23 cellular contexts compared by ENCODE assay signal in genomic region chr2:237735762-237736161, GRCh38.
DNase-seq lines count a peak whose midpoint lies in the region; ATAC-seq and TF ChIP-seq lines count a peak whose summit lies in the region.
"Had no signal": no experiment of that assay in that cellular context is flagged by ENCODE, and none has a peak within 500 bp of the region (broad histone marks: within the 10 kb centered on the region; RNA-seq: fewer than 3 reads in every experiment).

No MANE protein-coding gene starts in this region.

- H3K9ac ChIP-seq in H9 (ENCODE audit: extremely low read depth, insufficient read length, low read length): no peak overlapping the region

- H3K23ac ChIP-seq in H9 (ENCODE audit: insufficient read length, low read depth, low read length): no peak overlapping the region

- H3K18ac ChIP-seq in H9 (ENCODE audit: insufficient read length, low read depth, low read length): no peak overlapping the region

- no peak overlapping the region for H4K8ac ChIP-seq in H9 (replicated peaks; ENCODE audit: insufficient read length, low read depth, low read length)

- no peaks in the 10 kb centered on the region for H4K20me1 ChIP-seq in H9 (ENCODE audit: control insufficient read depth, insufficient read depth, insufficient read length)

- TF ChIP-seq CTCF in A673 (conservative IDR thresholded peaks at IDR 0.05; ENCODE audit: low read depth, low read length) (0 out of 2 replicates have a peak, but pooled peaks have one; percentile 31), H9 (conservative IDR thresholded peaks at IDR 0.05) (peak; percentile 29; the same call in 2 of the 3 replicates), fibroblast of villous mesenchyme (IDR thresholded peaks at IDR 0.05; ENCODE audit: insufficient read depth, low read depth, low read length) (peak; percentile 24), prostate gland (IDR thresholded peaks at IDR 0.05) (peak in 3 of 4 experiments; percentile 32 to 57 (median 49)), natural killer cell (IDR thresholded peaks at IDR 0.05) (no peak), tibial nerve (IDR thresholded peaks at IDR 0.05) (no peak)

- H3K14ac ChIP-seq in H9 (ENCODE audit: insufficient read depth, low read length): no peak overlapping the region

- no peaks in the 10 kb centered on the region for H3K27me3 ChIP-seq in A673 (replicated peaks; ENCODE audit: insufficient read depth, low read depth, low read length, poor library complexity)
- H3K27me3 ChIP-seq in H9 (ENCODE audit: insufficient read depth, low read length): no peaks in the 10 kb centered on the region
- H3K27me3 ChIP-seq in prostate gland (replicated peaks; ENCODE audit: insufficient read depth): no peaks in the 10 kb centered on the region
- H3K27me3 ChIP-seq in tibial nerve: no peaks in the 10 kb centered on the region
- H3K27me3 ChIP-seq: testis had no signal

- no peaks in the 10 kb centered on the region for H3K23me2 ChIP-seq in H9 (ENCODE audit: insufficient read length, low read depth, low read length, poor library complexity, severe bottlenecking)

- H3K36me3 Mint-ChIP-seq in H9 (ENCODE audit: insufficient read depth in 1 of 3, low read depth in 3 of 3): peaks cover 0 to 6% (median 3%) of the 10 kb centered on the region in 3 experiments; a peak in 2 of 7 replicates
- no peaks in the 10 kb centered on the region for H3K36me3 Mint-ChIP-seq in natural killer cell
- H3K36me3 Mint-ChIP-seq: IgD-negative memory B cell had no signal

- BruUV-seq in A673 (replicated peaks; lab: Mats Ljungman, UMichigan): no TSS peak

- H2BK5ac ChIP-seq in H9 (ENCODE audit: insufficient read length, low read length): no peak overlapping the region

- H3K27me3 Mint-ChIP-seq in H9 (ENCODE audit: low read depth) (no peaks in the 10 kb centered on the region), natural killer cell (ENCODE audit: low read depth in 2 of 2) (no peaks in the 10 kb centered on the region)
- H3K27me3 Mint-ChIP-seq: CD4-positive, CD25-positive, alpha-beta regulatory T cell; IgD-negative memory B cell had no signal

- no peak overlapping the region for H3T11ph ChIP-seq in H9 (ENCODE audit: low read length)

- no peak overlapping the region for H3K4me3 ChIP-seq in A673 (ENCODE audit: low read depth, low read length, poor library complexity, severe bottlenecking)
- H3K4me3 ChIP-seq in fibroblast of villous mesenchyme (ENCODE audit: low read depth, low read length): no peak overlapping the region
- no peak overlapping the region for H3K4me3 ChIP-seq in prostate gland
- H3K4me3 ChIP-seq in tibial nerve: no peak overlapping the region
- H3K4me3 ChIP-seq: HAP-1, lung, testis had no signal

- H3K9me3 Mint-ChIP-seq in H9: no peaks in the 10 kb centered on the region
- no peaks in the 10 kb centered on the region for H3K9me3 Mint-ChIP-seq in natural killer cell
- H3K9me3 Mint-ChIP-seq: brain; CD4-positive, CD25-positive, alpha-beta regulatory T cell; IgD-negative memory B cell had no signal

- no peak overlapping the region for H3K4ac ChIP-seq in H9 (ENCODE audit: low read depth, low read length)

- no peak overlapping the region for H3K56ac ChIP-seq in H9 (ENCODE audit: insufficient read length, low read depth, low read length)

- no peak overlapping the region for H2AK5ac ChIP-seq in H9 (ENCODE audit: insufficient read length, low read length)

- H3K4me1 ChIP-seq in A673 (ENCODE audit: insufficient read depth, low read length, poor library complexity, severe bottlenecking): peaks cover 17% of the 10 kb centered on the region
- H3K4me1 ChIP-seq in H9 (ENCODE audit: insufficient read depth, low read length): peaks cover 17% of the 10 kb centered on the region; the same call in 1 of the 2 replicates
- peaks cover 44% of the 10 kb centered on the region for H3K4me1 ChIP-seq in prostate gland (replicated peaks)
- H3K4me1 ChIP-seq in tibial nerve: peaks cover 0 to 40% (median 8%) of the 10 kb centered on the region in 4 donors

- ATAC-seq in GM21367 (IDR thresholded peaks at IDR 0.05; ENCODE audit: unreplicated experiment) (no peak), natural killer cell (no peak)
- ATAC-seq: Panc1, sciatic nerve had no signal

- 0 out of 7 replicates have a peak overlapping the region, but pooled peaks of 1 of the 3 experiments have one; percentile 18 for H3K27ac Mint-ChIP-seq in H9
- peak overlapping the region in 1 of 2 donors; percentile 38 for H3K27ac Mint-ChIP-seq in natural killer cell

- H4K91ac ChIP-seq in H9 (ENCODE audit: insufficient read length, low read depth, low read length): no peak overlapping the region

- H2BK20ac ChIP-seq in H9 (ENCODE audit: low read depth, low read length, poor library complexity, severe bottlenecking): no peak overlapping the region

- peaks cover 43 to 44% of the 10 kb centered on the region in 2 experiments for H3K4me1 Mint-ChIP-seq in H9
- H3K4me1 Mint-ChIP-seq in natural killer cell: peaks cover 52 to 61% of the 10 kb centered on the region in 2 donors

- no peak overlapping the region for H2BK12ac ChIP-seq in H9 (ENCODE audit: insufficient read length, low read depth, low read length)

- intact Hi-C loops in A673 (cut with micrococcal nuclease; ENCODE audit: unreplicated experiment) (no loop called here), prostate gland (cut with DNase I) (loop anchor here (5.0 kb wide), 1 partner anchor 43 kb away; no protein-coding TSS in a partner anchor), natural killer cell (cut with micrococcal nuclease) (no loop called here)

- H3K9me3 ChIP-seq in A673 (ENCODE audit: low read depth, low read length, poor library complexity, severe bottlenecking) (no peaks in the 10 kb centered on the region), H9 (ENCODE audit: control insufficient read depth, low read depth, low read length) (no peaks in the 10 kb centered on the region), prostate gland (no peaks in the 10 kb centered on the region), tibial nerve (no peaks in the 10 kb centered on the region)
- H3K9me3 ChIP-seq: HAP-1, testis had no signal

- CTCF ChIA-PET in A673 (lab: Charles Lee): no interaction called here

- H3K4me3 Mint-ChIP-seq in H9 (no peak overlapping the region), natural killer cell (no peak overlapping the region)
- H3K4me3 Mint-ChIP-seq: brain, IgD-negative memory B cell had no signal

- TF ChIP-seq POLR2A in prostate gland (IDR thresholded peaks at IDR 0.05) (no peak), tibial nerve (IDR thresholded peaks at IDR 0.05) (no peak)

- H3K79me1 ChIP-seq in H9 (ENCODE audit: insufficient read depth, low read depth, low read length, poor library complexity, severe bottlenecking): no peaks in the 10 kb centered on the region

- no peak overlapping the region for H4K5ac ChIP-seq in H9 (ENCODE audit: insufficient read length, low read depth, low read length)

- TF ChIP-seq EP300 in tibial nerve (IDR thresholded peaks at IDR 0.05): no peak

- H3K4me2 ChIP-seq in H9 (ENCODE audit: insufficient read depth, insufficient read length, low read length): no peak overlapping the region

- no peaks in the 10 kb centered on the region for H3K36me3 ChIP-seq in A673 (ENCODE audit: insufficient read depth, low read length, poor library complexity, severe bottlenecking)
- H3K36me3 ChIP-seq in prostate gland: no peaks in the 10 kb centered on the region
- peaks cover 0 to 8% (median 0%) of the 10 kb centered on the region in 3 donors for H3K36me3 ChIP-seq in tibial nerve
- H3K36me3 ChIP-seq: HAP-1 had no signal

- POLR2A ChIA-PET in A673 (lab: Charles Lee; ENCODE audit: low non-redundant PET): no interaction called here

- no peak overlapping the region for H2BK15ac ChIP-seq in H9 (ENCODE audit: low read depth, low read length)

- H3K27ac ChIP-seq in A673 (ENCODE audit: low read depth, low read length, poor library complexity, severe bottlenecking) (no peak overlapping the region), H9 (ENCODE audit: insufficient read length, low read depth, low read length) (no peak overlapping the region), prostate gland (peak overlapping the region; percentile 83 to 86), tibial nerve (no peak overlapping the region)
- H3K27ac ChIP-seq: testis had no signal

- H2BK120ac ChIP-seq in H9 (ENCODE audit: low read depth, low read length, poor library complexity, severe bottlenecking): no peak overlapping the region

- H2AFZ ChIP-seq in H9 (ENCODE audit: low read length): no peak overlapping the region

- no CpG with 5 or more reads among the region's 8 CpGs for WGBS in H9 (ENCODE audit: extremely low coverage, insufficient read length, low lambda C conversion rate)
- WGBS in prostate gland: 28% methylated on average over 8 of the region's 8 CpGs
- WGBS in tibial nerve, 2 donors: 84 to 93% methylated on average over 8 of the region's 8 CpGs

- no peaks in the 10 kb centered on the region for H3K79me2 ChIP-seq in H9 (ENCODE audit: insufficient read depth, low read length)

- DNase-seq in A673 (ENCODE audit: low spot score) (peak; percentile 12), H9 (no peak), fibroblast of villous mesenchyme (ENCODE audit: low read depth) (peak; percentile 56), prostate gland (ENCODE audit: low spot score) (peak; percentile 68), natural killer cell (no peak), tibial nerve (ENCODE audit: low spot score in 2 of 2) (no peak)
- DNase-seq in activated naive CD4-positive, alpha-beta T cell (lab: John Stamatoyannopoulos, UW): no peak
- DNase-seq: activated gamma-delta T cell; CD4-positive, CD25-positive, alpha-beta regulatory T cell; DMS 273 treated with DMSO at 0.1 percent for 48 hours; hippocampal formation; NCI-H1417; NCI-H510A; NK-92 treated with Interleukin-12 subunit alpha and Interleukin-12 subunit beta, amount 100 ng/mL, for 24 hours; occipital lobe; testis had no signal

Comparison
In these comparisons a context has a peak if more than half of its experiments do, and no peak if none do; other contexts are left out.
1. DNase-seq: peak in A673 (single experiment), fibroblast of villous mesenchyme (single experiment) and prostate gland (single experiment); none in H9 (single experiment), activated naive CD4-positive, alpha-beta T cell (0 of 4), natural killer cell (single experiment) and tibial nerve (0 of 2).
2. H3K27ac ChIP-seq: peak in prostate gland (2 of 2); none in A673 (single experiment), H9 (single experiment) and tibial nerve (0 of 4).
3. CTCF ChIP-seq: peak in A673 (single experiment), H9 (single experiment), fibroblast of villous mesenchyme (single experiment) and prostate gland (3 of 4); none in natural killer cell (single experiment) and tibial nerve (0 of 5).